ENCODE assay signal across 9 cellular contexts in the genomic region with DNA sequence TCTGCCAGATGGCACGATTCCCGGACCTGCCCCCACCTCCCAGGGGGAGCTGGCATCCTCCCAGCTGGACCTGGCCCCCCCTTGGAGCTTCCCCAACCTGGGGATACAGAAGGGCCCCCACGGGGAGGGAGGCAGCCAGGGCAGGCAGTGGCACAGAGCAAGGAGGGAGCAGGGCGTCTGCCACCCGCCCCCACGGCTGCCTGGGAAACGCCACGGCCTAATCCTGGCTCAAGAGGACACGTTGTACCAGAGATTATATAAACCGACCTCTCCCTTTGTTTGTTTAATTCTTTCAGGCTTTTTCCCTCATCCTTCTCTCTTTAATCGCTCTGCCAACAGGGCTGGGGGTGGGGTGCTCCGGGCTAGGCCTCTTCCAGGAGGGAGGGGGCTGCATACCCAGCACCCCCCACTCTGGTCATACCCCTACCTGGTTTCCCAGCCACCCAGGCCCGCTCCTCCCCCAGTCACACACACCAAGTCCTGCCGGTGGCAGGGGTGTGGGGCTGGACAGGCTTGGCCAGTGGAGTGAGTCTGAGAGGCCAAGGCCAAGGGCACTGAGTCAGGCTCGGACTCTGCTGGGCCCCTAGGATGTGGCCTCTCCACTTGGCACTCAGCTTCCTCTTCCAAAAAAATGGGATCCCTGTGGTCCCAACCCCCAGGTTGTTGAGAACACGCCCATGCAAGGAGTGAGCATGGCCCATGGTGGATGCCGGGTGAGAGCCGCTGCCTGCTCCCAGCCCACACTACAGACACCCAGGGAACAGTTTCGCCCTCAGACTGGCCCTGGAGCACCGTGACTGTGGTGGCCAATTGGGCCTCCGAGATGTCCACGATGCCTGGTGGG. TPM values are rescaled to one million over a fixed set of nuclear protein-coding genes. Genes with fewer than 3 reads are reported as not detected.
DNase-seq lines count a peak whose midpoint lies in the region; ATAC-seq, FAIRE-seq and TF ChIP-seq lines count a peak whose summit lies in the region.
"Had no signal": no experiment of that assay in that cellular context is flagged by ENCODE, and none has a peak within 500 bp of the region (broad histone marks: within the 10 kb centered on the region; RNA-seq: fewer than 3 reads in every experiment).

No MANE protein-coding gene starts in this region.

- no peak overlapping the region for H3K4me3 ChIP-seq in Peyer's patch

- peaks cover 6 to 35% (median 10%) of the 10 kb centered on the region in 4 donors for H3K4me1 ChIP-seq in Peyer's patch

- FAIRE-seq in GM12892 (lab: Jason Lieb, UNC), result no peak

- peak overlapping the region; percentile 61 to 98 (median 86) for H3K27ac ChIP-seq in Peyer's patch

- ATAC-seq in GM21619 (IDR thresholded peaks at IDR 0.05; ENCODE audit: unreplicated experiment), result no peak

- no peaks in the 10 kb centered on the region for H3K36me3 ChIP-seq in Peyer's patch

- TF ChIP-seq POLR2A in Peyer's patch (IDR thresholded peaks at IDR 0.05) (peak; percentile 16 to 45), GM12892 (IDR thresholded peaks at IDR 0.05; ENCODE audit: low read depth, low read length) (no peak)

- no peaks in the 10 kb centered on the region for H3K27me3 ChIP-seq in Peyer's patch

- DNase-seq in D341Med (ENCODE audit: low spot score), result peak; percentile 95
- DNase-seq in Peyer's patch, result peak in 2 of 3 donors; percentile 90 to 91
- peak; percentile 76 for DNase-seq in globus pallidus (ENCODE audit: low spot score)
- DNase-seq in posterior vena cava (ENCODE audit: low spot score), result peak; percentile 95
- no peak for DNase-seq in GM12892 (ENCODE audit: insufficient read length)
- no peak for DNase-seq in NCI-H1048 (lab: John Stamatoyannopoulos, UW)
- DNase-seq in middle frontal gyrus (ENCODE audit: extremely low spot score, low spot score), result no peak
- DNase-seq: activated naive CD8-positive, alpha-beta T cell treated with anti-CD3 and anti-CD28 coated beads, Interleukin-2, amount 10 ng/mL, durations not matched to agents 7 days and 5 days had no signal

- intact Hi-C loops in posterior vena cava (cut with DNase I), result loop anchor here in 1 of 2 donors (5.0 kb wide), 1 partner anchor 95 kb away; no protein-coding TSS in a partner anchor

- H3K9me3 ChIP-seq in Peyer's patch, result no peaks in the 10 kb centered on the region

- peak in 1 of 6 experiments; percentile 3 for TF ChIP-seq CTCF in Peyer's patch (IDR thresholded peaks at IDR 0.05)

RNA-seq across cellular contexts. Expression of gene NFIC, which starts 29.5 kb away (rescaled TPM):
- total RNA-seq in Peyer's patch (100 to 1,000 TPM in 1 of 4 donors, 10 to 100 TPM in 3; 34.7 to 191 (median 64.9) TPM), posterior vena cava (100 to 1,000 TPM; 196 to 223 TPM)
- polyA plus RNA-seq in GM12892 (2012; ENCODE audit: missing spikeins), result 3.5 TPM

Comparison
In these comparisons a context has a peak if more than half of its experiments do, and no peak if none do; other contexts are left out.
1. DNase-seq: peak in D341Med (single experiment), Peyer's patch (2 of 3), globus pallidus (single experiment) and posterior vena cava (single experiment); none in GM12892 (single experiment), NCI-H1048 (single experiment) and middle frontal gyrus (single experiment).